23 cellular contexts compared by ENCODE assay signal in the genomic region with DNA sequence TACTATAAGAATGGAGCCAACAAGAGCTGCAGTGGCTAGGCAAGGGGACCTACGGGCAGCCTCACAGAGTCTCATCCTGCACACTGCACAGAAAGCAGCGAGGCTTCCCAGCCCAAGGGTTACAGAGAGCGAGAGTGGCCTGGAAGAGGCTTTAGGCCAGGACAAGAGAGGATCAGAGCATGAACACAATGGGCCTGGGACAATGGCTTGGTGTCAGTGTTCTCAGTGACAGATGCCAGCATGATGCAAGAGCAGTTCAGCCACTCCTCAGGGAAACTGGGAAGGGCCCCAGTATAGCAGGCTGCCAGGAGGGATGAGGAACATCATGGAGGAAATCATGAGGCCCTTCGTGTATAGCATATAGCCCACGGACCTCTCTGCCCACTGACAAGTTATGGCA.
"Had no signal": no experiment of that assay in that cellular context is flagged by ENCODE, and none has a peak within 500 bp of the region (broad histone marks: within the 10 kb centered on the region; RNA-seq: fewer than 3 reads in every experiment).

No MANE protein-coding gene starts in this region.

- H3K27ac ChIP-seq: ascending aorta, colonic mucosa, testis had no signal

- H3K27me3 ChIP-seq: ascending aorta, colonic mucosa, testis had no signal

- DNase-seq: activated B cell treated with CpG ODN at 0.5 μM for 24 hours; activated CD4-positive, alpha-beta T cell treated with anti-CD3 and anti-CD28 coated beads for 4 hours; activated CD8-positive, alpha-beta memory T cell treated with anti-CD3 and anti-CD28 coated beads, Interleukin-2, amount 50 U/mL, for 48 hours; activated effector memory CD4-positive, alpha-beta T cell treated with Interleukin-2 at 50 U/mL for 16 hours; activated T-cell treated with anti-CD3 and anti-CD28 coated beads, Interleukin-2, amount 50 U/mL, for 48 hours; colonic mucosa; immature natural killer cell; kidney glomerular epithelial cell; left ventricle myocardium superior; naive thymus-derived CD4-positive, alpha-beta T cell; stimulated activated CD4-positive, alpha-beta T cell treated with anti-CD3 and anti-CD28 coated beads, Interleukin-12 subunit alpha, Interleukin-12 subunit beta, amount 100 ng/mL, for 4 hours; stimulated activated CD4-positive, alpha-beta T cell treated with anti-CD3 and anti-CD28 coated beads, Interleukin-1b, Interleukin-23, amount 100 ng/mL, for 48 hours; stimulated activated CD8-positive, alpha-beta memory T cell treated with anti-CD3 and anti-CD28 coated beads, Interleukin-4, amount 100 ng/mL, for 48 hours; testis had no signal

- H3K36me3 Mint-ChIP-seq: activated naive CD4-positive, alpha-beta T cell treated with anti-CD3 and anti-CD28 coated beads, Interleukin-2, amount 50 U/mL, for 24 hours; immature natural killer cell; memory B cell; naive thymus-derived CD4-positive, alpha-beta T cell; type B pancreatic cell had no signal

- H3K4me3 Mint-ChIP-seq: activated B cell treated with CpG ODN at 0.5 μM for 24 hours; activated naive CD4-positive, alpha-beta T cell treated with anti-CD3 and anti-CD28 coated beads, Interleukin-2, amount 50 U/mL, for 24 hours; central memory CD8-positive, alpha-beta T cell; immature natural killer cell; memory B cell; naive thymus-derived CD4-positive, alpha-beta T cell; stimulated activated naive CD8-positive, alpha-beta T cell treated with anti-CD3 and anti-CD28 coated beads, Interleukin-15, Interleukin-2, amounts not matched to agents 100 ng/mL and 50 ng/mL, for 24 hours; T-helper 2 cell treated with Interferon-gamma antibody and Interleukin-4, amounts not matched to agents 5 μg/mL and 100 μg/mL, for 36 hours; type B pancreatic cell had no signal

- H3K4me1 Mint-ChIP-seq: activated B cell treated with CpG ODN at 0.5 μM for 24 hours; activated naive CD4-positive, alpha-beta T cell treated with anti-CD3 and anti-CD28 coated beads, Interleukin-2, amount 50 U/mL, for 24 hours; central memory CD8-positive, alpha-beta T cell; immature natural killer cell; memory B cell; naive thymus-derived CD4-positive, alpha-beta T cell had no signal

- H3K4me1 ChIP-seq: ascending aorta, colonic mucosa, testis had no signal

- FAIRE-seq: frontal cortex, TTC549 had no signal

- H3K36me3 ChIP-seq: ascending aorta, colonic mucosa had no signal

- ATAC-seq: left ventricle myocardium superior; naive thymus-derived CD4-positive, alpha-beta T cell had no signal

- H3K27ac Mint-ChIP-seq: activated B cell treated with CpG ODN at 0.5 μM for 24 hours; activated naive CD4-positive, alpha-beta T cell treated with anti-CD3 and anti-CD28 coated beads, Interleukin-2, amount 50 U/mL, for 24 hours; immature natural killer cell; memory B cell; naive thymus-derived CD4-positive, alpha-beta T cell; stimulated activated naive CD8-positive, alpha-beta T cell treated with anti-CD3 and anti-CD28 coated beads, Interleukin-15, Interleukin-2, amounts not matched to agents 100 ng/mL and 50 ng/mL, for 24 hours; T-helper 2 cell treated with Interferon-gamma antibody and Interleukin-4, amounts not matched to agents 5 μg/mL and 100 μg/mL, for 36 hours; type B pancreatic cell had no signal

- H3K9me3 Mint-ChIP-seq: activated B cell treated with CpG ODN at 0.5 μM for 24 hours; activated naive CD4-positive, alpha-beta T cell treated with anti-CD3 and anti-CD28 coated beads, Interleukin-2, amount 50 U/mL, for 24 hours; central memory CD8-positive, alpha-beta T cell; memory B cell; stimulated activated naive CD8-positive, alpha-beta T cell treated with anti-CD3 and anti-CD28 coated beads, Interleukin-15, Interleukin-2, amounts not matched to agents 100 ng/mL and 50 ng/mL, for 24 hours; T-helper 2 cell treated with Interferon-gamma antibody and Interleukin-4, amounts not matched to agents 5 μg/mL and 100 μg/mL, for 36 hours; type B pancreatic cell had no signal

- H3K27me3 Mint-ChIP-seq: activated B cell treated with CpG ODN at 0.5 μM for 24 hours, type B pancreatic cell had no signal

- H3K4me3 ChIP-seq: ascending aorta, colonic mucosa, testis had no signal

- H3K9me3 ChIP-seq: ascending aorta, colonic mucosa, testis had no signal
